Comparison of ENCODE assay signal across 14 cellular contexts in genomic region chr17:199195-199604, GRCh38. TPM values are rescaled to one million over a fixed set of nuclear protein-coding genes. Genes with fewer than 3 reads are reported as not detected.
A peak's percentile ranks its signal among the peaks of the same experiment; 100 is the strongest.
DNase-seq lines count a peak whose midpoint lies in the region; ATAC-seq and TF ChIP-seq lines count a peak whose summit lies in the region.
"Had no signal": no experiment of that assay in that cellular context is flagged by ENCODE, and none has a peak within 500 bp of the region (broad histone marks: within the 10 kb centered on the region; RNA-seq: fewer than 3 reads in every experiment).

No MANE protein-coding gene starts in this region.

- no peak overlapping the region for H2BK12ac ChIP-seq in neuronal stem cell (ENCODE audit: low read length)

- H2BK15ac ChIP-seq in neuronal stem cell (ENCODE audit: low read length): no peak overlapping the region

- no peak overlapping the region for H3K4me3 ChIP-seq in AG04449 (ENCODE audit: low read depth, low read length)
- peak overlapping the region; percentile 5 for H3K4me3 ChIP-seq in SK-N-MC
- no peak overlapping the region for H3K4me3 ChIP-seq in fibroblast of villous mesenchyme (ENCODE audit: low read depth, low read length)
- H3K4me3 ChIP-seq in neuronal stem cell (ENCODE audit: low read length in 2 of 2): no peak overlapping the region
- H3K4me3 ChIP-seq: thyroid gland had no signal

- H3K79me1 ChIP-seq in neuronal stem cell (ENCODE audit: low read depth, low read length): no peaks in the 10 kb centered on the region

- H2BK120ac ChIP-seq in neuronal stem cell (ENCODE audit: low read depth, low read length): no peak overlapping the region

- H3K23ac ChIP-seq in neuronal stem cell (ENCODE audit: low read depth, low read length, poor library complexity): no peak overlapping the region

- WGBS in neuronal stem cell (ENCODE audit: extremely low coverage in 2 of 2, insufficient read length in 2 of 2, insufficient replicate concordance in 1 of 2), 2 donors: no CpG with 5 or more reads among the region's 8 CpGs

- H4K8ac ChIP-seq in neuronal stem cell (ENCODE audit: low read depth, low read length): no peak overlapping the region

- TF ChIP-seq CTCF in AG04449 (IDR thresholded peaks at IDR 0.05; ENCODE audit: insufficient read depth, low read length, missing control alignments): no peak
- no peak for TF ChIP-seq CTCF in fibroblast of villous mesenchyme (IDR thresholded peaks at IDR 0.05; ENCODE audit: insufficient read depth, low read depth, low read length)
- no peak for TF ChIP-seq CTCF in GM10266 (IDR thresholded peaks at IDR 0.05; ENCODE audit: control insufficient read depth, insufficient read depth, low read depth, missing control alignments)

- H3K27ac ChIP-seq in SK-N-MC (peak overlapping the region; percentile 90), neuronal stem cell (replicated peaks; ENCODE audit: low read length) (no peak overlapping the region)

- no peaks in the 10 kb centered on the region for H3K36me3 ChIP-seq in SK-N-MC (ENCODE audit: insufficient read depth, low read length)
- no peaks in the 10 kb centered on the region for H3K36me3 ChIP-seq in neuronal stem cell (replicated peaks in 1 of 2; ENCODE audit: control insufficient read depth in 2 of 2, insufficient read depth in 2 of 2, low read length in 2 of 2)
- H3K36me3 ChIP-seq: thyroid gland had no signal

- ATAC-seq in GM21619 (IDR thresholded peaks at IDR 0.05; ENCODE audit: unreplicated experiment): no peak
- ATAC-seq in GM19395 (IDR thresholded peaks at IDR 0.05; ENCODE audit: unreplicated experiment): no peak

- peak overlapping the region; percentile 38 for H3K18ac ChIP-seq in neuronal stem cell (ENCODE audit: low read length)

- H3K9me3 ChIP-seq in SK-N-MC (ENCODE audit: low read depth, low read length) (no peaks in the 10 kb centered on the region), neuronal stem cell (replicated peaks in 1 of 2; ENCODE audit: control insufficient read depth in 2 of 2, insufficient read depth in 1 of 2, low read depth in 1 of 2, low read length in 2 of 2) (peaks cover 2% of the 10 kb centered on the region in 2 donors)
- H3K9me3 ChIP-seq: thyroid gland had no signal

- H2AK5ac ChIP-seq in neuronal stem cell (ENCODE audit: low read depth, low read length): no peak overlapping the region

- no peak overlapping the region for H3K4me2 ChIP-seq in neuronal stem cell (ENCODE audit: insufficient read depth, low read length, poor library complexity, severe bottlenecking)

- POLR2A ChIA-PET in AG04449 (lab: Yijun Ruan, JAX): no interaction called here

- H3K27me3 ChIP-seq in neuronal stem cell (ENCODE audit: control insufficient read depth in 3 of 3, insufficient read depth in 3 of 3, low read depth in 1 of 3, low read length in 3 of 3): peaks cover 0 to 60% (median 0%) of the 10 kb centered on the region in 3 experiments

- CTCF ChIA-PET in AG04449 (lab: Yijun Ruan, JAX): no interaction called here

- H3K4ac ChIP-seq in neuronal stem cell (ENCODE audit: low read length): no peak overlapping the region

- H2AFZ ChIP-seq in neuronal stem cell (ENCODE audit: low read length): peak overlapping the region; percentile 6

- H3K4me1 ChIP-seq in neuronal stem cell (ENCODE audit: control insufficient read depth in 2 of 2, insufficient read depth in 1 of 2, low read depth in 1 of 2, low read length in 2 of 2): peaks cover 0 to 6% of the 10 kb centered on the region in 2 donors

- peak overlapping the region; percentile 17 for H3K9ac ChIP-seq in SK-N-MC (ENCODE audit: insufficient read length)
- no peak overlapping the region for H3K9ac ChIP-seq in neuronal stem cell (ENCODE audit: low read depth, low read length, poor library complexity)

- H2BK5ac ChIP-seq in neuronal stem cell (ENCODE audit: low read length): no peak overlapping the region

- H4K91ac ChIP-seq in neuronal stem cell (ENCODE audit: low read depth, low read length, poor library complexity): no peak overlapping the region

- DNase-seq in AG04449 (ENCODE audit: low read depth, low spot score): peak; percentile 2
- no peak for DNase-seq in SK-N-MC (ENCODE audit: low read depth, low spot score)
- DNase-seq in fibroblast of villous mesenchyme (ENCODE audit: low read depth): peak; percentile 8
- DNase-seq in neuronal stem cell (ENCODE audit: low spot score): no peak
- DNase-seq in GM10266 (ENCODE audit: extremely low spot score): no peak
- DNase-seq in NCI-H446 treated with DMSO at 0.1 percent for 48 hours (lab: John Stamatoyannopoulos, UW): no peak
- DNase-seq: ACHN; activated CD8-positive, alpha-beta memory T cell treated with anti-CD3 and anti-CD28 coated beads, Interleukin-2, amount 50 U/mL, for 4 hours; MV-4-11; NCI-H226 had no signal

- H3K14ac ChIP-seq in neuronal stem cell (ENCODE audit: low read length): no peak overlapping the region

RNA-seq across cellular contexts. Expression of gene DOC2B, which starts 17.8 kb away (rescaled TPM):
- not detected in 2 replicates for total RNA-seq in fibroblast of villous mesenchyme
- 5.0 TPM for polyA plus RNA-seq in neuronal stem cell (2013, experiment 1 of 2)
- 4.9 TPM for polyA plus RNA-seq in neuronal stem cell (2013, experiment 2 of 2)
- total RNA-seq: HT-29 had no signal

Comparison
In these comparisons a context has a peak if more than half of its experiments do, and no peak if none do; other contexts are left out.
1. DNase-seq: peak in AG04449 (single experiment) and fibroblast of villous mesenchyme (single experiment); none in SK-N-MC (single experiment), neuronal stem cell (single experiment), GM10266 (single experiment) and NCI-H446 treated with DMSO at 0.1 percent for 48 hours (single experiment).